Comparison of ENCODE assay signal across 1 cellular context in genomic region chr12:57430117-57430930, GRCh38.
TF ChIP-seq lines count a peak whose summit lies in the region.

No MANE protein-coding gene starts in this region.

TF ChIP-seq in K562, 482 proteins besides CTCF, POLR2A, EP300 and RAD21 (continued from another document):
- TF ChIP-seq ZNF277 (CRISPR knock-in tag; IDR thresholded peaks at IDR 0.05; ENCODE audit: borderline replicate concordance), result no peak
- no peak for TF ChIP-seq FUS (optimal IDR thresholded peaks at IDR 0.05; ENCODE audit: low read depth, low read length)
- TF ChIP-seq PHF8 (IDR thresholded peaks at IDR 0.05; ENCODE audit: borderline replicate concordance, low read length), result peak; percentile 58; the same call in 1 of the 2 replicates
- no peak for TF ChIP-seq NRF1 (conservative IDR thresholded peaks at IDR 0.05 in 1 of 2, IDR thresholded peaks at IDR 0.05 in 1 of 2)
- TF ChIP-seq ZNF175 (CRISPR knock-in tag; IDR thresholded peaks at IDR 0.05; ENCODE audit: low read depth), result no peak; the same call in 1 of the 2 replicates
- no peak for TF ChIP-seq TRIM25 (IDR thresholded peaks at IDR 0.05; ENCODE audit: borderline replicate concordance)
- no peak for TF ChIP-seq ZNF717 (CRISPR knock-in tag; IDR thresholded peaks at IDR 0.05)
- TF ChIP-seq RBM15 (IDR thresholded peaks at IDR 0.05; ENCODE audit: insufficient read depth, low read length), result no peak
- TF ChIP-seq HCFC1 (IDR thresholded peaks at IDR 0.05; ENCODE audit: low read depth, low read length), result no peak
- TF ChIP-seq ZFP1 (CRISPR knock-in tag; IDR thresholded peaks at IDR 0.05), result no peak
- TF ChIP-seq DPF2 (IDR thresholded peaks at IDR 0.05), result no peak
